Comparison of ENCODE assay signal across 8 cellular contexts in the genomic region with DNA sequence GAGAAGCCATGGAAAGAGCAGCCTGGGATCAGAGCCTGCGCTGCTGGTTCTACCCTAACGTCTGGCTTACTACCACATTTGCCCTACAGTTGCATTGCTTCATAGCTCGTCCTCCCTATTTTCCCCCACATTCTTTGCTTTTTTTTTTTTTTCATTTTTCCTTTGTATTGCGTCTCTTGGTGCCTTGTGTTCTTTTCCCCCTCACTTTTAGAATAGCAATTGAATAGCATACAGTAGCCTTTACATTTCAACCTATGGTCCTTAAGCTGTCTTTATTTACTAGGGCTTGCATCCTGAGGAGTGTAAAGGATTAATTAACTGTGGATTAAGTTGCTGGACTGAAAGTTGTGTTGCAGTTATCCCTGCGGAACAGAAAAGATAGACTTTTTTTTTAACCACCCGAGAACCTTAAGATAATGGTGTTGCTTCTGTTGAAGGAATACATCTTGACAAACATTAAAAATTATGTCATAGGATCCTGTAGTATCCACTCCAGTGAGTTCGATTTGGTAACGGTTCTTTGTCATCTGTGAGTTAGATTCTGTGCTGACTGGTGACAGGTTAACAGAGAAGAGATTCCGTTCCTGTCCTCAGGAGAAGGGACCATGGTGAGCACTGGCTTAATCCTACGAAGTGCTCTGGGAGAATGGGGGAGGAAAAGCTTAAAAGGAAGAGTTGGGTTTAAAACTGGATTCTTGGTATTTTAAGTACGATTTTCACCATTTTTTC.
DNase-seq lines count a peak whose midpoint lies in the region; ATAC-seq and TF ChIP-seq lines count a peak whose summit lies in the region.

No MANE protein-coding gene starts in this region.

- TF ChIP-seq CTCF in cardiac muscle cell (IDR thresholded peaks at IDR 0.05; ENCODE audit: low read depth, low read length) (no peak), choroid plexus epithelial cell (conservative IDR thresholded peaks at IDR 0.05; ENCODE audit: low read depth, low read length) (no peak)

- intact Hi-C loops in cardiac septum (cut with DNase I) (loop anchor here (5.0 kb wide), 2 partner anchors 176 to 1044 kb away; a partner anchor contains a TSS), posterior vena cava (cut with DNase I) (no loop called here)

- H3K9ac ChIP-seq in mucosa of stomach (ENCODE audit: low read length): peak overlapping the region; percentile 83

- H3K36me3 ChIP-seq in cardiac muscle cell: no peaks in the 10 kb centered on the region
- H3K36me3 ChIP-seq in mucosa of stomach (ENCODE audit: control insufficient read depth, insufficient read depth, low read length): no peaks in the 10 kb centered on the region

- no peaks in the 10 kb centered on the region for H3K9me3 ChIP-seq in cardiac muscle cell (ENCODE audit: low read depth)
- no peaks in the 10 kb centered on the region for H3K9me3 ChIP-seq in mucosa of stomach (ENCODE audit: control insufficient read depth, low read length)

- H3K4me3 ChIP-seq in cardiac muscle cell: peak overlapping the region; percentile 54
- H3K4me3 ChIP-seq in choroid plexus epithelial cell (ENCODE audit: low read depth, low read length): peak overlapping the region; percentile 75
- peak overlapping the region; percentile 88 for H3K4me3 ChIP-seq in mucosa of stomach (ENCODE audit: low read length)

- DNase-seq in cardiac muscle cell (ENCODE audit: low read depth in 1 of 2, low spot score in 1 of 2) (peak in 1 of 2 donors; percentile 45), cardiac septum (ENCODE audit: low spot score) (no peak), NCI-H524 (lab: John Stamatoyannopoulos, UW) (peak; percentile 62 to 71), choroid plexus epithelial cell (ENCODE audit: low read depth) (peak; percentile 27), posterior vena cava (ENCODE audit: low spot score) (no peak)

- H3K4me1 ChIP-seq in cardiac muscle cell (ENCODE audit: low read depth): peaks cover 7% of the 10 kb centered on the region
- peaks cover 4% of the 10 kb centered on the region for H3K4me1 ChIP-seq in mucosa of stomach (ENCODE audit: control insufficient read depth, insufficient read depth, low read length)

- H3K27me3 ChIP-seq in cardiac muscle cell (no peaks in the 10 kb centered on the region), mucosa of stomach (ENCODE audit: control insufficient read depth, insufficient read depth, low read length) (no peaks in the 10 kb centered on the region)

- ATAC-seq in HG02623 (IDR thresholded peaks at IDR 0.05; ENCODE audit: unreplicated experiment) (no peak), GM21367 (IDR thresholded peaks at IDR 0.05; ENCODE audit: unreplicated experiment) (no peak)

- H3K27ac ChIP-seq in cardiac muscle cell: peak overlapping the region; percentile 96

Comparison
In these comparisons a context has a peak if more than half of its experiments do, and no peak if none do; other contexts are left out.
1. DNase-seq: peak in NCI-H524 (2 of 2) and choroid plexus epithelial cell (single experiment); none in cardiac septum (single experiment) and posterior vena cava (single experiment).
2. Peak in every context shown above with its lines, with median percentiles within 50 percentile points of each other: H3K4me3 ChIP-seq.